Comparison of ENCODE assay signal across 3 cellular contexts in the genomic region with DNA sequence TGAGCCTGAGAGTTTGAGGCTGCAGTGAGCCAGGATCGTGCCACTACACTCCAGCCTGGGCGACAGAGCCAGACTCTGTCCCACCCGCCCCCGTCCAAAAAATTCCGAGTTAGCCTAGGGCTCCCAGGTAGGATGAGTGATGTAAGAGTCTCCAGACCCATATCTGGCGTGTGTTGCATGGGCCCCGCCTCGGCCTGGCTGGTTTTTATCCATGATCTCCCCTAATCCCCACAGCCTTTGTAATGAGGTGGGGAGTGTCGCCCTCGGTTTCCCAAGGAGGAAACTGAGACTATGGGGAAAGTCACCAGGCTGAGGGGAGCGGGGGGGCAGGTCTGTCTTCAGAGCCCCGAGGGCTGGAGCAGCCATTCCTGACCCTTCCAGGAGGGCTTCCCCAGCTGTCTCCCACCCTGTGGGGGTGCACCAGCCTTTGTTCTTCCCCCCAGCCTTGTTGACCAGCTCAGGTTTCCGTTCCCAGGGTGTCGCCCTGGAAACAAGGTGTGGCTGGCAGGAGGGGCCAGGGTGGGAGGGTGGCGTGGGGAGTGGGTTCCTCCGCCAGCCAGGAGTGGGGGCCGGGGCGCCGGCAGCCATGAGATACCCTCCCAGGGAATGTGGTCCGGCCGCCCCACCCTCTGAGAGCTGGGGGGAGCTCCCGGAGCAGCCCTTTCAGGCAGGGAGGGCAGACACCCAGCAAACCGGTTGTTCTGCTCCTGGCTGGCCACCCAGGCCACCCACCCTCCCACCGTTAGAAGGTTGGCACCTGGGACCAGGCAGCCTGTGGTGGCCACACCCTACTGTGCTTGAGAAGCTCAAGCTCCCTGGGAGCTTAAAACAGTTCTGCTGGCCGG.
TF ChIP-seq lines count a peak whose summit lies in the region.

No MANE protein-coding gene starts in this region.

TF ChIP-seq in liver, 16 proteins besides CTCF, POLR2A, EP300 and RAD21:
- TF ChIP-seq JUND (IDR thresholded peaks at IDR 0.05) (no peak), SP1 (IDR thresholded peaks at IDR 0.05) (peak; percentile 16)

TF ChIP-seq in HepG2, 621 proteins besides CTCF, POLR2A, EP300 and RAD21:
- no peak for TF ChIP-seq FIP1L1 (IDR thresholded peaks at IDR 0.05; ENCODE audit: borderline replicate concordance, insufficient read depth, low read depth, low read length)
- no peak for TF ChIP-seq SKI (IDR thresholded peaks at IDR 0.05; ENCODE audit: partially characterized antibody)
- no peak for TF ChIP-seq RFXAP (CRISPR knock-in tag; IDR thresholded peaks at IDR 0.05; ENCODE audit: borderline replicate concordance)
- no peak for TF ChIP-seq ZNF556 (CRISPR knock-in tag; IDR thresholded peaks at IDR 0.05; ENCODE audit: borderline replicate concordance)
- TF ChIP-seq ZNF367 (CRISPR knock-in tag; IDR thresholded peaks at IDR 0.05; ENCODE audit: borderline replicate concordance): no peak
- no peak for TF ChIP-seq ATM (IDR thresholded peaks at IDR 0.05; ENCODE audit: borderline replicate concordance)
- TF ChIP-seq ZNF256 (CRISPR knock-in tag; conservative IDR thresholded peaks at IDR 0.05): no peak
- TF ChIP-seq TBX3 (IDR thresholded peaks at IDR 0.05; ENCODE audit: borderline replicate concordance): no peak
- TF ChIP-seq ZIK1 (CRISPR knock-in tag; IDR thresholded peaks at IDR 0.05; ENCODE audit: borderline replicate concordance, low read depth): no peak
- TF ChIP-seq CBX2 (IDR thresholded peaks at IDR 0.05; ENCODE audit: low read depth, low read length): no peak
- TF ChIP-seq CBX2 (CRISPR knock-in tag; IDR thresholded peaks at IDR 0.05; ENCODE audit: low read depth): no peak
- TF ChIP-seq, protein P1, sequence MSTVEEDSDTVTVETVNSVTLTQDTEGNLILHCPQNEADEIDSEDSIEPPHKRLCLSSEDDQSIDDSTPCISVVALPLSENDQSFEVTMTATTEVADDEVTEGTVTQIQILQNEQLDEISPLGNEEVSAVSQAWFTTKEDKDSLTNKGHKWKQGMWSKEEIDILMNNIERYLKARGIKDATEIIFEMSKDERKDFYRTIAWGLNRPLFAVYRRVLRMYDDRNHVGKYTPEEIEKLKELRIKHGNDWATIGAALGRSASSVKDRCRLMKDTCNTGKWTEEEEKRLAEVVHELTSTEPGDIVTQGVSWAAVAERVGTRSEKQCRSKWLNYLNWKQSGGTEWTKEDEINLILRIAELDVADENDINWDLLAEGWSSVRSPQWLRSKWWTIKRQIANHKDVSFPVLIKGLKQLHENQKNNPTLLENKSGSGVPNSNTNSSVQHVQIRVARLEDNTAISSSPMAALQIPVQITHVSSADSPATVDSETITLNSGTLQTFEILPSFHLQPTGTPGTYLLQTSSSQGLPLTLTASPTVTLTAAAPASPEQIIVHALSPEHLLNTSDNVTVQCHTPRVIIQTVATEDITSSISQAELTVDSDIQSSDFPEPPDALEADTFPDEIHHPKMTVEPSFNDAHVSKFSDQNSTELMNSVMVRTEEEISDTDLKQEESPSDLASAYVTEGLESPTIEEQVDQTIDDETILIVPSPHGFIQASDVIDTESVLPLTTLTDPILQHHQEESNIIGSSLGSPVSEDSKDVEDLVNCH (CRISPR knock-in tag; IDR thresholded peaks at IDR 0.05): no peak

TF ChIP-seq in H1, 55 proteins besides CTCF, POLR2A, EP300 and RAD21:
- TF ChIP-seq YY1 (IDR thresholded peaks at IDR 0.05; ENCODE audit: low read depth, low read length) (peak; percentile 40; the same call in 1 of the 2 replicates), CTBP2 (IDR thresholded peaks at IDR 0.05; ENCODE audit: borderline replicate concordance, insufficient read depth, insufficient read length, low read length) (no peak)
